1 cellular context compared by ENCODE assay signal in genomic region chr12:52022841-52023181, GRCh38.
TF ChIP-seq lines count a peak whose summit lies in the region.

No MANE protein-coding gene starts in this region.

TF ChIP-seq in GM12878, 131 proteins besides CTCF, POLR2A, EP300 and RAD21:
- TF ChIP-seq ZSCAN29 (IDR thresholded peaks at IDR 0.05) (no peak), BMI1 (IDR thresholded peaks at IDR 0.05; ENCODE audit: borderline replicate concordance) (no peak), USF2 (IDR thresholded peaks at IDR 0.05; ENCODE audit: borderline replicate concordance, low read depth, low read length) (no peak), CUX1 (IDR thresholded peaks at IDR 0.05; ENCODE audit: insufficient replicate concordance, low read depth, low read length) (no peak), RFX5 (IDR thresholded peaks at IDR 0.05; ENCODE audit: low read depth, low read length) (no peak), CHD2 (IDR thresholded peaks at IDR 0.05; ENCODE audit: borderline replicate concordance, low read depth, low read length) (no peak), MYC (IDR thresholded peaks at IDR 0.05; ENCODE audit: insufficient read depth, insufficient read length, insufficient replicate concordance, low read length, severe bottlenecking) (no peak), CBFB (IDR thresholded peaks at IDR 0.05; ENCODE audit: low read depth) (no peak), TCF12 (IDR thresholded peaks at IDR 0.05; ENCODE audit: low read depth, low read length) (no peak), NR2C2 (IDR thresholded peaks at IDR 0.05; ENCODE audit: borderline replicate concordance, control insufficient read depth, insufficient read length, low read depth) (no peak), FOXM1 (IDR thresholded peaks at IDR 0.05; ENCODE audit: low read depth, low read length) (no peak), HDAC6 (IDR thresholded peaks at IDR 0.05; ENCODE audit: unreplicated experiment) (no peak), GATAD2B (conservative IDR thresholded peaks at IDR 0.05; ENCODE audit: low read depth) (no peak), ZBTB33 (IDR thresholded peaks at IDR 0.05) (no peak), SKIL (IDR thresholded peaks at IDR 0.05; ENCODE audit: low read depth, poor library complexity, severe bottlenecking) (no peak), SREBF1 (IDR thresholded peaks at IDR 0.05; ENCODE audit: low read length) (no peak)
TF ChIP-seq in GM12878: peak in this region for 0.
